8 cellular contexts compared by ENCODE assay signal in genomic region chr3:112293368-112294321, GRCh38. TPM values are rescaled to one million over a fixed set of nuclear protein-coding genes. Genes with fewer than 3 reads are reported as not detected.
DNase-seq lines count a peak whose midpoint lies in the region; ATAC-seq and TF ChIP-seq lines count a peak whose summit lies in the region.

TSS of gene SLC9C1 (minus strand) at chr3:112294216. CDS start at chr3:112286791, 7,425 bp downstream.

- H3K4me1 ChIP-seq in osteoblast (ENCODE audit: insufficient read depth, low read length): peaks cover 8% of the 10 kb centered on the region

- H3K4me3 ChIP-seq in osteoblast (ENCODE audit: insufficient read depth, low read length): peak within 1 kb of the TSS; percentile 85

- TF ChIP-seq CTCF in osteoblast (IDR thresholded peaks at IDR 0.05; ENCODE audit: extremely low read depth, low read depth, low read length): peak; percentile 76

- ATAC-seq in GM18861 (IDR thresholded peaks at IDR 0.05; ENCODE audit: unreplicated experiment) (peak; percentile 70), HG02870 (IDR thresholded peaks at IDR 0.05; ENCODE audit: unreplicated experiment) (no peak)

- intact Hi-C loops in head of caudate nucleus (cut with DNase I): loop anchor here (5.0 kb wide), 1 partner anchor 229 kb away; no protein-coding TSS in a partner anchor

- H3K27ac ChIP-seq in adipose tissue (ENCODE audit: low read depth, low read length) (peak within 1 kb of the TSS; percentile 69), osteoblast (ENCODE audit: low read depth, low read length) (peak within 1 kb of the TSS; percentile 54)

- peaks cover 2% of the 10 kb centered on the region for H3K27me3 ChIP-seq in osteoblast (ENCODE audit: insufficient read depth, low read length)

- DNase-seq in C1 segment of cervical spinal cord (lab: John Stamatoyannopoulos, UW) (peak in 11 of 14 donors; percentile 14 to 85 (median 63)), HPDE6-E6E7 (ENCODE audit: extremely low spot score) (peak; percentile 27), NOMO-1 treated with dmso at 0.1 percent for 144 hours (lab: John Stamatoyannopoulos, UW; ENCODE audit: unreplicated experiment) (peak; percentile 38), head of caudate nucleus (peak in 33 of 42 donors; percentile 16 to 84 (median 57)), osteoblast (ENCODE audit: insufficient read length, low spot score, missing footprints) (peak; percentile 84)

- peak within 1 kb of the TSS; percentile 99 for H3K4me2 ChIP-seq in osteoblast (ENCODE audit: insufficient read depth, low read length)

- no peaks in the 10 kb centered on the region for H4K20me1 ChIP-seq in osteoblast (ENCODE audit: insufficient read depth, low read length)

- no peaks in the 10 kb centered on the region for H3K36me3 ChIP-seq in osteoblast (ENCODE audit: insufficient read depth, low read length)

- no peaks in the 10 kb centered on the region for H3K9me3 ChIP-seq in osteoblast (ENCODE audit: low read depth, low read length)

- 16 to 25% (median 25%) methylated on average over 15 of the region's 15 CpGs for WGBS in adipose tissue, 3 donors

- H3K79me2 ChIP-seq in osteoblast (ENCODE audit: insufficient read depth, low read length): no peaks in the 10 kb centered on the region

- peak within 1 kb of the TSS; percentile 99 for H2AFZ ChIP-seq in osteoblast (ENCODE audit: low read length)

RNA-seq across cellular contexts. Expression of gene SLC9C1, which starts in this region (rescaled TPM):
- under 1 TPM in 1 of 3 donors, not detected in 2; 0.06 TPM for polyA plus RNA-seq in adipose tissue
- not detected in 2 replicates for total RNA-seq in osteoblast

Comparison
In these comparisons a context has a peak if more than half of its experiments do, and no peak if none do; other contexts are left out.
1. Peak in DNase-seq, H3K4me3 ChIP-seq, H3K27ac ChIP-seq and H3K4me2 ChIP-seq in osteoblast; RNA of the gene not detected or under 1 TPM.
2. DNase-seq: peak in every context shown above with its lines; median percentile 84 in osteoblast; 63 in C1 segment of cervical spinal cord; 57 in head of caudate nucleus; 38 in NOMO-1 treated with dmso at 0.1 percent for 144 hours; 27 in HPDE6-E6E7.